In genomic region chr22:36143066-36143815, GRCh38 we compare ENCODE assay signal across 23 cellular contexts. TPM values are rescaled to one million over a fixed set of nuclear protein-coding genes. Genes with fewer than 3 reads are reported as not detected.
DNase-seq lines count a peak whose midpoint lies in the region; ATAC-seq and TF ChIP-seq lines count a peak whose summit lies in the region.
"Had no signal": no experiment of that assay in that cellular context is flagged by ENCODE, and none has a peak within 500 bp of the region (broad histone marks: within the 10 kb centered on the region; RNA-seq: fewer than 3 reads in every experiment).

No MANE protein-coding gene starts in this region.

- H3K4me3 Mint-ChIP-seq in activated naive CD4-positive, alpha-beta T cell treated with anti-CD3 and anti-CD28 coated beads, Interleukin-2, amount 50 U/mL, for 24 hours = no peak overlapping the region
- H3K4me3 Mint-ChIP-seq in activated T-helper 1 cell treated with anti-CD3 and anti-CD28 coated beads, Interleukin-12 subunit alpha, Interleukin-12 subunit beta, Interleukin-2, Interleukin-4 antibody, amounts not matched to agents 30 ng/mL and 10 ng/mL and 1 ng/mL, durations not matched to agents 14 hours and 24 hours and 36 hours = no peak overlapping the region
- H3K4me3 Mint-ChIP-seq in stimulated activated naive CD8-positive, alpha-beta T cell treated with anti-CD3 and anti-CD28 coated beads, Interleukin-15, amount 100 ng/mL, for 72 hours = no peak overlapping the region

- peak overlapping the region in 1 of 2 donors; percentile 7 for H3K9ac ChIP-seq in liver (ENCODE audit: low read depth in 1 of 2, low read length in 2 of 2)

- H3K4me3 ChIP-seq in liver (ENCODE audit: low read depth in 1 of 3, low read length in 3 of 3) = no peak overlapping the region
- H3K4me3 ChIP-seq: dorsolateral prefrontal cortex, K562, ovary had no signal

- H3K4me1 ChIP-seq in liver (ENCODE audit: control insufficient read depth in 4 of 4, insufficient read depth in 4 of 4, low read length in 3 of 4) = peaks cover 5 to 45% (median 32%) of the 10 kb centered on the region in 4 donors

- no peak for TF ChIP-seq CTCF in liver (IDR thresholded peaks at IDR 0.05; ENCODE audit: low read depth, low read length, missing input control)

- H3K9me3 Mint-ChIP-seq in activated naive CD4-positive, alpha-beta T cell treated with anti-CD3 and anti-CD28 coated beads, Interleukin-2, amount 50 U/mL, for 24 hours = no peaks in the 10 kb centered on the region
- no peaks in the 10 kb centered on the region for H3K9me3 Mint-ChIP-seq in activated T-helper 1 cell treated with anti-CD3 and anti-CD28 coated beads, Interleukin-12 subunit alpha, Interleukin-12 subunit beta, Interleukin-2, Interleukin-4 antibody, amounts not matched to agents 30 ng/mL and 10 ng/mL and 1 ng/mL, durations not matched to agents 14 hours and 24 hours and 36 hours
- H3K9me3 Mint-ChIP-seq in stimulated activated naive CD8-positive, alpha-beta T cell treated with anti-CD3 and anti-CD28 coated beads, Interleukin-15, amount 100 ng/mL, for 72 hours = no peaks in the 10 kb centered on the region

- H3K27ac Mint-ChIP-seq in activated naive CD4-positive, alpha-beta T cell treated with anti-CD3 and anti-CD28 coated beads, Interleukin-2, amount 50 U/mL, for 24 hours = peak overlapping the region; percentile 83
- H3K27ac Mint-ChIP-seq in activated T-helper 1 cell treated with anti-CD3 and anti-CD28 coated beads, Interleukin-12 subunit alpha, Interleukin-12 subunit beta, Interleukin-2, Interleukin-4 antibody, amounts not matched to agents 30 ng/mL and 10 ng/mL and 1 ng/mL, durations not matched to agents 14 hours and 24 hours and 36 hours = peak overlapping the region; percentile 61
- H3K27ac Mint-ChIP-seq in stimulated activated naive CD8-positive, alpha-beta T cell treated with anti-CD3 and anti-CD28 coated beads, Interleukin-15, amount 100 ng/mL, for 72 hours = peak overlapping the region; percentile 31 to 75

- peak in 1 of 2 donors; percentile 64 for TF ChIP-seq RAD21 in liver (IDR thresholded peaks at IDR 0.05)

- intact Hi-C loops in activated T-helper 1 cell treated with anti-CD3 and anti-CD28 coated beads, Interleukin-12 subunit alpha, Interleukin-12 subunit beta, Interleukin-2, Interleukin-4 antibody, amounts not matched to agents 30 ng/mL and 10 ng/mL and 1 ng/mL, durations not matched to agents 14 hours and 24 hours and 36 hours (cut with micrococcal nuclease) = no loop called here

- H3K36me3 ChIP-seq in liver (ENCODE audit: control insufficient read depth in 4 of 4, insufficient read depth in 3 of 4, low read depth in 1 of 4, low read length in 3 of 4) = peaks cover 0 to 25% (median 8%) of the 10 kb centered on the region in 4 donors
- H3K36me3 ChIP-seq: BE2C, ovary had no signal

- H3K4me1 Mint-ChIP-seq in activated naive CD4-positive, alpha-beta T cell treated with anti-CD3 and anti-CD28 coated beads, Interleukin-2, amount 50 U/mL, for 24 hours = peaks cover 30% of the 10 kb centered on the region
- peaks cover 5% of the 10 kb centered on the region for H3K4me1 Mint-ChIP-seq in activated T-helper 1 cell treated with anti-CD3 and anti-CD28 coated beads, Interleukin-12 subunit alpha, Interleukin-12 subunit beta, Interleukin-2, Interleukin-4 antibody, amounts not matched to agents 30 ng/mL and 10 ng/mL and 1 ng/mL, durations not matched to agents 14 hours and 24 hours and 36 hours (ENCODE audit: low read depth)
- peaks cover 31% of the 10 kb centered on the region for H3K4me1 Mint-ChIP-seq in stimulated activated naive CD8-positive, alpha-beta T cell treated with anti-CD3 and anti-CD28 coated beads, Interleukin-15, amount 100 ng/mL, for 72 hours

- H3K27ac ChIP-seq in liver (ENCODE audit: low read depth in 1 of 2, low read length in 2 of 2) = peak overlapping the region; percentile 43 to 70
- H3K27ac ChIP-seq: dorsolateral prefrontal cortex, ovary had no signal

- no peaks in the 10 kb centered on the region for H3K27me3 Mint-ChIP-seq in activated naive CD4-positive, alpha-beta T cell treated with anti-CD3 and anti-CD28 coated beads, Interleukin-2, amount 50 U/mL, for 24 hours
- H3K27me3 Mint-ChIP-seq in activated T-helper 1 cell treated with anti-CD3 and anti-CD28 coated beads, Interleukin-12 subunit alpha, Interleukin-12 subunit beta, Interleukin-2, Interleukin-4 antibody, amounts not matched to agents 30 ng/mL and 10 ng/mL and 1 ng/mL, durations not matched to agents 14 hours and 24 hours and 36 hours (ENCODE audit: insufficient read depth) = no peaks in the 10 kb centered on the region
- no peaks in the 10 kb centered on the region for H3K27me3 Mint-ChIP-seq in stimulated activated naive CD8-positive, alpha-beta T cell treated with anti-CD3 and anti-CD28 coated beads, Interleukin-15, amount 100 ng/mL, for 72 hours

- no peak for ATAC-seq in stimulated activated naive CD8-positive, alpha-beta T cell treated with anti-CD3 and anti-CD28 coated beads, Interleukin-15, amount 100 ng/mL, for 72 hours
- no peak for ATAC-seq in GM18873 (IDR thresholded peaks at IDR 0.05; ENCODE audit: low FRiP score, unreplicated experiment)
- ATAC-seq in GM18520 (IDR thresholded peaks at IDR 0.05; ENCODE audit: unreplicated experiment) = no peak
- ATAC-seq: K562, Panc1 had no signal

- no peaks in the 10 kb centered on the region for H3K9me3 ChIP-seq in liver (ENCODE audit: control insufficient read depth in 4 of 4, low read length in 3 of 4)
- H3K9me3 ChIP-seq: BE2C, ovary had no signal

- no peaks in the 10 kb centered on the region for H3K27me3 ChIP-seq in liver (ENCODE audit: control insufficient read depth in 4 of 4, insufficient read depth in 4 of 4, low read length in 3 of 4)
- H3K27me3 ChIP-seq: BE2C, dorsolateral prefrontal cortex, ovary had no signal

- 27% methylated on average over 5 of the region's 5 CpGs for WGBS in liver

- H3K36me3 Mint-ChIP-seq in activated naive CD4-positive, alpha-beta T cell treated with anti-CD3 and anti-CD28 coated beads, Interleukin-2, amount 50 U/mL, for 24 hours = peaks cover 6% of the 10 kb centered on the region
- H3K36me3 Mint-ChIP-seq in activated T-helper 1 cell treated with anti-CD3 and anti-CD28 coated beads, Interleukin-12 subunit alpha, Interleukin-12 subunit beta, Interleukin-2, Interleukin-4 antibody, amounts not matched to agents 30 ng/mL and 10 ng/mL and 1 ng/mL, durations not matched to agents 14 hours and 24 hours and 36 hours (ENCODE audit: low read depth) = peaks cover 49% of the 10 kb centered on the region

- DNase-seq in activated naive CD4-positive, alpha-beta T cell (lab: John Stamatoyannopoulos, UW) = no peak
- no peak for DNase-seq in activated T-helper 1 cell treated with anti-CD3 and anti-CD28 coated beads, Interleukin-12 subunit alpha, Interleukin-12 subunit beta, Interleukin-2, Interleukin-4 antibody, amounts not matched to agents 30 ng/mL and 10 ng/mL and 1 ng/mL, durations not matched to agents 14 hours and 24 hours and 36 hours (ENCODE audit: low spot score)
- no peak for DNase-seq in stimulated activated naive CD8-positive, alpha-beta T cell treated with anti-CD3 and anti-CD28 coated beads, Interleukin-15, amount 100 ng/mL, for 72 hours
- DNase-seq in activated CD4-positive, CD25-positive, alpha-beta regulatory T cell treated with anti-CD3 and anti-CD28 coated beads, Interleukin-2, amount 50 U/mL, for 72 hours = no peak
- DNase-seq: ACHN, BE2C, DMS79, dorsolateral prefrontal cortex, GDM1, HCEC 1CT, NCI-H1092 treated with DMSO at 0.1 percent for 48 hours, NCI-H1930, NCI-H526, ovary, retina had no signal

TF ChIP-seq in liver, 16 proteins besides CTCF, POLR2A, EP300 and RAD21:
- TF ChIP-seq HNF4A (conservative IDR thresholded peaks at IDR 0.05) (peak; percentile 99), NR2F2 (IDR thresholded peaks at IDR 0.05) (peak; percentile 76), FOXA2 (IDR thresholded peaks at IDR 0.05) (no peak), SP1 (IDR thresholded peaks at IDR 0.05) (peak; percentile 93), FOXA1 (IDR thresholded peaks at IDR 0.05) (no peak), GABPA (IDR thresholded peaks at IDR 0.05 in 1 of 2, conservative IDR thresholded peaks at IDR 0.05 in 1 of 2) (no peak), HNF4G (IDR thresholded peaks at IDR 0.05) (peak; percentile 98), RXRA (IDR thresholded peaks at IDR 0.05) (peak; percentile 92 to 95), JUND (IDR thresholded peaks at IDR 0.05) (peak; percentile 43 to 82), YY1 (IDR thresholded peaks at IDR 0.05) (peak; percentile 41), MAX (IDR thresholded peaks at IDR 0.05) (peak; percentile 88)

RNA-seq across cellular contexts. Expression of gene APOL3, which starts 17.3 kb away (rescaled TPM):
- 52.4 and 53.5 TPM in 2 replicates for total RNA-seq in activated T-helper 1 cell treated with anti-CD3 and anti-CD28 coated beads, Interleukin-12 subunit alpha, Interleukin-12 subunit beta, Interleukin-2, Interleukin-4 antibody, amounts not matched to agents 30 ng/mL and 10 ng/mL and 1 ng/mL, durations not matched to agents 14 hours and 24 hours and 36 hours
- total RNA-seq in liver = 10 to 100 TPM; 11.4 to 34.5 TPM
- polyA plus RNA-seq in liver = 10 to 100 TPM in 1 of 2 donors, 1 to 10 TPM in 1; 7.2 to 12.2 TPM
- polyA plus RNA-seq: neural cell had no signal

RNA-seq across cellular contexts. Expression of gene APOL4, which starts 58.4 kb away (rescaled TPM):
- total RNA-seq in activated T-helper 1 cell treated with anti-CD3 and anti-CD28 coated beads, Interleukin-12 subunit alpha, Interleukin-12 subunit beta, Interleukin-2, Interleukin-4 antibody, amounts not matched to agents 30 ng/mL and 10 ng/mL and 1 ng/mL, durations not matched to agents 14 hours and 24 hours and 36 hours = 0.18 TPM in 1 of 2 replicates, not detected in the other
- total RNA-seq in liver = 1 to 10 TPM; 1.5 to 2.3 TPM
- 1 to 10 TPM in 1 of 2 donors, under 1 TPM in 1; 0.59 to 2.2 TPM for polyA plus RNA-seq in liver
- total RNA-seq: HT-29 had no signal
- polyA plus RNA-seq: neural cell had no signal
